22 cellular contexts compared by ENCODE assay signal in genomic region chr3:144516029-144516428, GRCh38.
"Had no signal": no experiment of that assay in that cellular context is flagged by ENCODE, and none has a peak within 500 bp of the region (broad histone marks: within the 10 kb centered on the region; RNA-seq: fewer than 3 reads in every experiment).

No MANE protein-coding gene starts in this region.

- ATAC-seq: activated CD8-positive, alpha-beta memory T cell treated with anti-CD3 and anti-CD28 coated beads, Interleukin-2, amount 10 ng/mL, durations not matched to agents 7 days and 5 days; PC-3; T-helper 17 cell; WTC11 had no signal

- H3K9me3 ChIP-seq: MG63 had no signal

- H3K9ac ChIP-seq: KMS-11 had no signal

- H3K4me3 ChIP-seq: MG63 had no signal

- DNase-seq: activated CD4-positive, alpha-beta T cell treated with anti-CD3 and anti-CD28 coated beads for 48 hours; activated CD4-positive, alpha-beta T cell treated with anti-CD3 and anti-CD28 coated beads, Interleukin-2, amount 50 U/mL, for 48 hours; activated CD4-positive, CD25-positive, alpha-beta regulatory T cell treated with anti-CD3 and anti-CD28 coated beads, Interleukin-2, amount 50 U/mL, for 72 hours; activated CD8-positive, alpha-beta memory T cell treated with anti-CD3 and anti-CD28 coated beads, Interleukin-2, amount 10 ng/mL, durations not matched to agents 7 days and 5 days; activated effector memory CD4-positive, alpha-beta T cell treated with Interleukin-2 at 50 U/mL for 16 hours; activated naive CD4-positive, alpha-beta T cell; activated T-cell treated with anti-CD3 and anti-CD28 coated beads, Interleukin-2, amount 50 U/mL, for 24 hours; central memory CD4-positive, alpha-beta T cell; MG63; NCI-H1105 treated with DMSO at 0.1 percent for 48 hours; NCI-H1436 treated with DMSO at 0.1 percent for 48 hours; NCI-H187; NCI-H2081; NCI-H510A treated with DMSO at 0.1 percent for 48 hours; NCI-H69; NK-92 treated with Interleukin-12 subunit alpha and Interleukin-12 subunit beta, amount 100 ng/mL, for 24 hours; PC-3; SHP77 treated with DMSO at 0.1 percent for 48 hours; T-helper 17 cell; T-helper 9 cell had no signal

- H3K27ac ChIP-seq: KMS-11 had no signal

- H3K4me2 ChIP-seq: KMS-11 had no signal

- H3K36me3 ChIP-seq: MG63 had no signal

- H3K27me3 ChIP-seq: MG63 had no signal
